1 cellular context compared by ENCODE assay signal in genomic region chr15:48324949-48325348, GRCh38.
TF ChIP-seq lines count a peak whose summit lies in the region.

No MANE protein-coding gene starts in this region.

TF ChIP-seq in GM12878, 131 proteins besides CTCF, POLR2A, EP300 and RAD21 (continued from another document):
- TF ChIP-seq REST (IDR thresholded peaks at IDR 0.05; ENCODE audit: low read depth, low read length) (no peak), ESRRA (IDR thresholded peaks at IDR 0.05; ENCODE audit: low read length) (no peak), RELA (IDR thresholded peaks at IDR 0.05; ENCODE audit: borderline replicate concordance, partially characterized antibody) (no peak), ZBTB40 (IDR thresholded peaks at IDR 0.05; ENCODE audit: borderline replicate concordance) (no peak), NKRF (conservative IDR thresholded peaks at IDR 0.05) (no peak), YBX1 (IDR thresholded peaks at IDR 0.05) (no peak), BCL11A (IDR thresholded peaks at IDR 0.05; ENCODE audit: low read depth, low read length) (no peak), CREB1 (IDR thresholded peaks at IDR 0.05; ENCODE audit: low read depth) (no peak), SUPT20H (IDR thresholded peaks at IDR 0.05; ENCODE audit: borderline replicate concordance, control insufficient read depth, low read depth, low read length) (no peak), FOXK2 (IDR thresholded peaks at IDR 0.05) (no peak), HDGF (IDR thresholded peaks at IDR 0.05) (no peak), STAT1 (conservative IDR thresholded peaks at IDR 0.05) (no peak), RCOR1 (conservative IDR thresholded peaks at IDR 0.05; ENCODE audit: low read depth, low read length) (no peak), EGR1 (IDR thresholded peaks at IDR 0.05; ENCODE audit: borderline replicate concordance in 1 of 2, low read depth in 2 of 2, low read length in 2 of 2) (no peak)
TF ChIP-seq in GM12878: peak in this region for 0.
